In the genomic region with DNA sequence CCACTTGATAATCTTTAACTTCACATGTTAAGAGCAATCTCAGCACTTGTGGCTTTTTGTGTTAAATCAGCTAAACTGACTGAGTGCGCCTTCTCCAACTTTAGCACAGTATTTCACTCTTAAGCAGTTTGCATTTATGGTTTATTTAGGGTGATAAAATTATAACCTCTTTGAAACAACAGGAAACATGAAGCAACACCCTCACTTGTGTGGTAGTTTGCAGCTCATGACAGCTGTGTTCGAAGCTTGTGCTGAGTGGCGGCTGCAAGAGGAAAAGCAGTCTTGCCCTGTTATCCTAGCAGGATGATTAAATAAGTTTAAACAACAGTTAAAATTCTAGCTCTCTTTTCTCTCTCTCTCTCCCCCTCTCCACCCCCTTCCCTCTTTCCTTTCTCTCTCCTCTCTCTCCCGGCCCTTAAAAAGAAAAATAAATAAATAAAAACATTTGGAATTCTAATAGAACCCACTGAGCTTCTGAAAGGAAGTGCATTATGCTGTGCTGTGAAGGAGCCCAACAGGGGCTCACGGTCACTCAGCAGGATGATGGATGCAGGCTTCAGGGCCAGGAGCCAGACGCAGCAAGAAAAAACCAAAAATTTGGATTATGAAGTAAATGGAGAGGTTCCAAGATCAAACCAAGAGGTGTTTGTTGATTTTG, we compare ENCODE assay signal across 9 cellular contexts. TPM values are rescaled to one million over a fixed set of nuclear protein-coding genes. Genes with fewer than 3 reads are reported as not detected.
DNase-seq lines count a peak whose midpoint lies in the region; ATAC-seq and TF ChIP-seq lines count a peak whose summit lies in the region.
"Had no signal": no experiment of that assay in that cellular context is flagged by ENCODE, and none has a peak within 500 bp of the region (broad histone marks: within the 10 kb centered on the region; RNA-seq: fewer than 3 reads in every experiment).

No MANE protein-coding gene starts in this region.

- no peak overlapping the region for H3K4me3 ChIP-seq in mesenchymal stem cell (ENCODE audit: insufficient read depth in 1 of 2, low read depth in 1 of 2, low read length in 2 of 2)
- H3K4me3 ChIP-seq in PC-9: no peak overlapping the region

- H3K36me3 Mint-ChIP-seq in activated naive CD8-positive, alpha-beta T cell: peaks cover 7% of the 10 kb centered on the region

- no peak overlapping the region for H3K23ac ChIP-seq in mesenchymal stem cell (ENCODE audit: low read length in 2 of 2)

- H3K79me2 ChIP-seq in PC-9 (ENCODE audit: low read depth): peaks cover 34% of the 10 kb centered on the region

- CTCF ChIA-PET in PC-9 (lab: Charles Lee): interaction anchor here (0.7 kb wide), 1 partner anchor 20 kb away, joined by 3 read pairs; no protein-coding TSS in a partner anchor

- H3K4me3 Mint-ChIP-seq in activated naive CD8-positive, alpha-beta T cell: peak overlapping the region; percentile 60

- H2AFZ ChIP-seq in mesenchymal stem cell (ENCODE audit: low read depth, low read length): no peak overlapping the region
- H2AFZ ChIP-seq in PC-9: no peak overlapping the region

- no peak overlapping the region for H2BK15ac ChIP-seq in mesenchymal stem cell (ENCODE audit: low read depth, poor library complexity, severe bottlenecking)

- DNase-seq in mesenchymal stem cell (peak; percentile 75), PC-9 (no peak), NCI-H774 (lab: John Stamatoyannopoulos, UW) (no peak)
- DNase-seq: DMS79 treated with DMSO at 0.1 percent for 48 hours had no signal

- no peak overlapping the region for H3K14ac ChIP-seq in mesenchymal stem cell (ENCODE audit: low read length in 2 of 2)

- H2BK120ac ChIP-seq in mesenchymal stem cell (ENCODE audit: low read depth, low read length): no peak overlapping the region

- H3K4me1 Mint-ChIP-seq in activated naive CD8-positive, alpha-beta T cell (ENCODE audit: low read depth): peaks cover 59% of the 10 kb centered on the region

- peaks cover 27% of the 10 kb centered on the region for H3K4me1 ChIP-seq in mesenchymal stem cell (ENCODE audit: control insufficient read depth, insufficient read depth, low read depth, low read length)
- H3K4me1 ChIP-seq in PC-9 (replicated peaks; ENCODE audit: insufficient read depth): peaks cover 36% of the 10 kb centered on the region

- H4K8ac ChIP-seq in mesenchymal stem cell (ENCODE audit: low read length): no peak overlapping the region

- H3K9me2 ChIP-seq in PC-9 (ENCODE audit: insufficient read depth): no peaks in the 10 kb centered on the region

- H3K27me3 ChIP-seq in mesenchymal stem cell (ENCODE audit: control insufficient read depth in 1 of 2, insufficient read depth in 1 of 2, low read length in 2 of 2) (no peaks in the 10 kb centered on the region), PC-9 (ENCODE audit: insufficient read depth, low read depth) (no peaks in the 10 kb centered on the region)

- peaks cover 34% of the 10 kb centered on the region for H3F3A ChIP-seq in PC-9 (ENCODE audit: insufficient read depth, low read depth)

- H3K9me3 Mint-ChIP-seq in activated naive CD8-positive, alpha-beta T cell (ENCODE audit: low read depth): no peaks in the 10 kb centered on the region

- H3K9me3 ChIP-seq in KOPT-K1 (ENCODE audit: insufficient read depth, low read length, poor library complexity, severe bottlenecking) (no peaks in the 10 kb centered on the region), mesenchymal stem cell (ENCODE audit: control insufficient read depth, low read length) (no peaks in the 10 kb centered on the region), PC-9 (ENCODE audit: insufficient read depth, low read depth) (no peaks in the 10 kb centered on the region)

- H3K27ac ChIP-seq in C4-2B (peak overlapping the region; percentile 87), KOPT-K1 (ENCODE audit: low read depth, low read length, poor library complexity, severe bottlenecking) (peak overlapping the region; percentile 29), mesenchymal stem cell (ENCODE audit: low read length, poor library complexity, severe bottlenecking) (peak overlapping the region; percentile 53), PC-9 (no peak overlapping the region)

- H4K20me1 ChIP-seq in PC-9 (ENCODE audit: insufficient read depth): no peaks in the 10 kb centered on the region

- H3K4me2 ChIP-seq in mesenchymal stem cell (ENCODE audit: low read length, poor library complexity, severe bottlenecking) (no peak overlapping the region), PC-9 (no peak overlapping the region)

- no peaks in the 10 kb centered on the region for H3K27me3 Mint-ChIP-seq in activated naive CD8-positive, alpha-beta T cell

- peaks cover 26% of the 10 kb centered on the region for H3K79me1 ChIP-seq in mesenchymal stem cell (replicated peaks; ENCODE audit: low read length, poor library complexity, severe bottlenecking)

- 48% methylated on average over 4 of the region's 6 CpGs for WGBS in mesenchymal stem cell

- intact Hi-C loops in PC-9 (cut with micrococcal nuclease; ENCODE audit: unreplicated experiment): no loop called here

- peaks cover 35% of the 10 kb centered on the region for H3K36me3 ChIP-seq in KOPT-K1 (ENCODE audit: insufficient read depth, low read length)
- peaks cover 9 to 27% of the 10 kb centered on the region in 2 experiments for H3K36me3 ChIP-seq in mesenchymal stem cell (ENCODE audit: control insufficient read depth in 1 of 2, insufficient read depth in 2 of 2, low read depth in 1 of 2, low read length in 2 of 2)
- H3K36me3 ChIP-seq in PC-9 (ENCODE audit: low read depth): peaks cover 24% of the 10 kb centered on the region

- TF ChIP-seq CTCF in C4-2B (conservative IDR thresholded peaks at IDR 0.05): no peak
- TF ChIP-seq CTCF in PC-9 (conservative IDR thresholded peaks at IDR 0.05): no peak

- no peak overlapping the region for H2BK5ac ChIP-seq in mesenchymal stem cell (ENCODE audit: low read depth, low read length, poor library complexity, severe bottlenecking)

- H4K91ac ChIP-seq in mesenchymal stem cell (ENCODE audit: low read length): peak overlapping the region; percentile 14

- H3K4ac ChIP-seq in mesenchymal stem cell (ENCODE audit: low read depth in 1 of 2, low read length in 2 of 2): peak overlapping the region in 1 of 2 experiments; percentile 34

- peak overlapping the region in 1 of 2 experiments; percentile 4 for H2BK12ac ChIP-seq in mesenchymal stem cell (ENCODE audit: low read length in 2 of 2)

- H3K9ac ChIP-seq in mesenchymal stem cell (ENCODE audit: low read length): no peak overlapping the region

- no TSS peak for BruUV-seq in PC-9 (replicated peaks; lab: Mats Ljungman, UMichigan)

- H2AK5ac ChIP-seq in mesenchymal stem cell (ENCODE audit: low read length, severe bottlenecking): no peak overlapping the region

- ATAC-seq in esophagus mucosa (no peak), HG03469 (IDR thresholded peaks at IDR 0.05; ENCODE audit: unreplicated experiment) (no peak)

- peak overlapping the region; percentile 90 for H3K27ac Mint-ChIP-seq in activated naive CD8-positive, alpha-beta T cell

- POLR2A ChIA-PET in PC-9 (lab: Charles Lee; ENCODE audit: unreplicated experiment): no interaction called here

- peak overlapping the region; percentile 14 to 58 for H3K18ac ChIP-seq in mesenchymal stem cell (ENCODE audit: low read depth in 1 of 2, low read length in 2 of 2)

RNA-seq across cellular contexts. Expression of a gene that starts 25.2 kb away (rescaled TPM):
- 35.1 TPM for polyA plus RNA-seq in mesenchymal stem cell (2013, experiment 1 of 2)
- polyA plus RNA-seq in mesenchymal stem cell (2013, experiment 2 of 2): 33.9 TPM
- 93.6 and 135 TPM in 2 replicates for total RNA-seq in PC-9 (2021)
- 99.2 TPM for total RNA-seq in esophagus mucosa

RNA-seq across cellular contexts. Expression of a gene that starts 49.6 kb away (rescaled TPM):
- 52.3 TPM for polyA plus RNA-seq in mesenchymal stem cell (2013, experiment 1 of 2)
- polyA plus RNA-seq in mesenchymal stem cell (2013, experiment 2 of 2): 54.0 TPM
- total RNA-seq in PC-9 (2021): 134 and 161 TPM in 2 replicates
- total RNA-seq in esophagus mucosa: 33.9 TPM

RNA-seq across cellular contexts. Expression of a gene that starts 57.9 kb away (rescaled TPM):
- polyA plus RNA-seq in mesenchymal stem cell (2013, experiment 1 of 2): 46.0 TPM
- polyA plus RNA-seq in mesenchymal stem cell (2013, experiment 2 of 2): 44.0 TPM
- total RNA-seq in PC-9 (2021): 113 and 125 TPM in 2 replicates
- total RNA-seq in esophagus mucosa: 51.8 TPM
